8 cellular contexts compared by ENCODE assay signal in genomic region chr2:85804583-85804982, GRCh38. TPM values are rescaled to one million over a fixed set of nuclear protein-coding genes. Genes with fewer than 3 reads are reported as not detected.
DNase-seq lines count a peak whose midpoint lies in the region; ATAC-seq, FAIRE-seq and TF ChIP-seq lines count a peak whose summit lies in the region.

No MANE protein-coding gene starts in this region.

- H3K4me3 ChIP-seq in A549 (no peak overlapping the region), epithelial cell of esophagus (ENCODE audit: low read length) (no peak overlapping the region)

- TF ChIP-seq EP300 in A549 (IDR thresholded peaks at IDR 0.05): no peak

- POLR2A ChIA-PET in A549 (lab: Yijun Ruan, JAX): no interaction called here

- CTCF ChIA-PET in A549 (lab: Yijun Ruan, JAX): interaction anchor here (0.9 to 35.1 kb wide), 7 partner anchors 9 to 96 kb away, joined by 3 to 1675 read pairs (median 4); partner anchors contain the start of gene ATOH8

- DNase-seq in A549 (ENCODE audit: low read depth in 1 of 2, low spot score in 1 of 2) (peak; percentile 36 to 66), GF-D8 (lab: John Stamatoyannopoulos, UW) (peak; percentile 9), RKO (ENCODE audit: low spot score) (peak; percentile 19), epithelial cell of esophagus (ENCODE audit: low read depth) (peak; percentile 18), renal cortical epithelial cell (ENCODE audit: low read depth) (peak; percentile 11)

- TF ChIP-seq POLR2A in A549 (IDR thresholded peaks at IDR 0.05; ENCODE audit: low read length): no peak

- 4% methylated on average over 1 of the region's 1 CpG for WGBS in A549 (ENCODE audit: missing lambda C conversion rate)

- no peak for FAIRE-seq in A549 (lab: Jason Lieb, UNC)

- peaks cover 36% of the 10 kb centered on the region for H3K4me1 ChIP-seq in A549

- H3K4me2 ChIP-seq in A549: no peak overlapping the region

- peak in 1 of 2 experiments; percentile 29; a peak in 2 of 6 replicates for ATAC-seq in A549
- no peak for ATAC-seq in GM19463 (IDR thresholded peaks at IDR 0.05; ENCODE audit: unreplicated experiment)
- ATAC-seq in HG03469 (IDR thresholded peaks at IDR 0.05; ENCODE audit: unreplicated experiment): no peak
- ATAC-seq in GM21367 (IDR thresholded peaks at IDR 0.05; ENCODE audit: unreplicated experiment): no peak

- H3K27ac ChIP-seq in A549: peak overlapping the region; percentile 29 to 56; a peak in 4 of 6 replicates

- peak; percentile 27 to 58; a peak in 3 of 5 replicates for TF ChIP-seq RAD21 in A549 (conservative IDR thresholded peaks at IDR 0.05 in 1 of 2, IDR thresholded peaks at IDR 0.05 in 1 of 2)

- peaks cover 10% of the 10 kb centered on the region; the same call in 2 of the 3 replicates for H3K9me3 ChIP-seq in A549

- TF ChIP-seq CTCF in A549 (IDR thresholded peaks at IDR 0.05): peak; percentile 43
- TF ChIP-seq CTCF in epithelial cell of esophagus (IDR thresholded peaks at IDR 0.05; ENCODE audit: insufficient read depth, low read depth, low read length, missing control alignments): peak; percentile 64

TF ChIP-seq in A549, 52 proteins besides CTCF, POLR2A, EP300 and RAD21:
- TF ChIP-seq FOXS1 (CRISPR knock-in tag; IDR thresholded peaks at IDR 0.05) (no peak), SMC3 (IDR thresholded peaks at IDR 0.05) (peak; percentile 43; the same call in 2 of the 3 replicates), E2F6 (IDR thresholded peaks at IDR 0.05; ENCODE audit: borderline replicate concordance, low read depth) (no peak), USF2 (IDR thresholded peaks at IDR 0.05) (no peak), ZNF302 (CRISPR knock-in tag; IDR thresholded peaks at IDR 0.05) (no peak), CBX2 (IDR thresholded peaks at IDR 0.05; ENCODE audit: borderline replicate concordance, low read depth) (no peak), JUNB (IDR thresholded peaks at IDR 0.05) (no peak), KDM5A (IDR thresholded peaks at IDR 0.05) (no peak), MAX (IDR thresholded peaks at IDR 0.05) (no peak)

RNA-seq across cellular contexts. Expression of gene ATOH8, which starts 50.8 kb away (rescaled TPM):
- polyA plus RNA-seq in A549 (2011; rRNA removed) (1.8 and 2.6 TPM in 2 replicates), A549 (2017; fragmentation: RNase III; extraction: RNeasy Plus Mini Kit Qiagen cat#74134 plus additional on column Dnase treatment) (11.1 to 20.7 TPM (median 20.0 TPM) in 3 replicates)
- 13.2 and 22.4 TPM in 2 replicates for polyA plus RNA-seq in A549 (2012; cell fraction: cytosol; rRNA removed)
- 19.3 and 20.6 TPM in 2 replicates for polyA plus RNA-seq in A549 (2012; cell fraction: nucleus; rRNA removed)
- polyA minus RNA-seq in A549 (2011; rRNA and poly(A)+ RNA removed): 2.4 and 3.4 TPM in 2 replicates
- 4.3 and 12.9 TPM in 2 replicates for total RNA-seq in renal cortical epithelial cell
